ENCODE assay signal across 8 cellular contexts in the genomic region with DNA sequence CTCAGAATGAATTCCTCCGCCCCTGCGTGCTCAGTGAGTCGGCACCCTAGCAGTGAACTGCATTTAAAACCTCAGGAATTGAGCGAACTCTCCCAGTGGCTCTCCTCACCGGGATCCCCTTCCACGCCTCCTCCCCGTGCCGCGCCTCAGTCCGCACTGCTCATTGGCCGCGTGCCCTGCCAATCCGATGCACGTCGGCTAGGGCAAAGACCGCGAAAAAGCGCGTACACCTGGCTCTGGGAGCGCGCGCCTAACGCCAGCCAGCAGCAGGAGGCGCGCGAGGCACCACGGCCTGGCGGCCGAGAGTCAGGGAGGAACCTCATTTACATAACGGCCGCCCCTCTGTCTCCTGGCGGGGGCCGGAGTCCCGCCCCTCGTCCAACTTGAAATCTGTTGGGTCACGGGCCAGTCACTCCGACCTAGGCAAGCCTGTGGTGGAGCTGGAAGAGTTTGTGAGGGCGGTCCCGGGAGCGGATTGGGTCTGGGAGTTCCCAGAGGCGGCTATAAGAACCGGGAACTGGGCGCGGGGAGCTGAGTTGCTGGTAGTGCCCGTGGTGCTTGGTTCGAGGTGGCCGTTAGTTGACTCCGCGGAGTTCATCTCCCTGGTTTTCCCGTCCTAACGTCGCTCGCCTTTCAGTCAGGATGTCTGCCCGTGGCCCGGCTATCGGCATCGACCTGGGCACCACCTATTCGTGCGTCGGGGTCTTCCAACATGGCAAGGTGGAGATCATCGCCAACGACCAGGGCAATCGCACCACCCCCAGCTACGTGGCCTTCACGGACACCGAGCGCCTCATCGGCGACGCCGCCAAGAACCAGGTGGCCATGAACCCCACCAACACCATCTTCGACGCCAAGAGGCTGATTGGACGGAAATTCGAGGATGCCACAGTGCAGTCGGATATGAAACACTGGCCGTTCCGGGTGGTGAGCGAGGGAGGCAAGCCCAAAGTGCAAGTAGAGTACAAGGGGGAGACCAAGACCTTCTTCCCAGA. TPM values are rescaled to one million over a fixed set of nuclear protein-coding genes. Genes with fewer than 3 reads are reported as not detected.
A peak's percentile ranks its signal among the peaks of the same experiment; 100 is the strongest.
DNase-seq lines count a peak whose midpoint lies in the region; ATAC-seq and FAIRE-seq lines count a peak whose summit lies in the region.

A gene (plus strand): TSS at position 534 of the 995 bp plus-strand sequence. CDS start 109 bp downstream, at position 643.

- H3K9me3 ChIP-seq in neuronal stem cell (replicated peaks in 1 of 2; ENCODE audit: control insufficient read depth in 2 of 2, insufficient read depth in 1 of 2, low read depth in 1 of 2, low read length in 2 of 2) (peaks cover 17 to 22% of the 10 kb centered on the region in 2 donors), subcutaneous abdominal adipose tissue (ENCODE audit: control insufficient read depth in 5 of 5, low read length in 5 of 5) (peaks cover 0 to 8% (median 4%) of the 10 kb centered on the region in 5 donors)

- H3K4me1 ChIP-seq in neuronal stem cell (ENCODE audit: control insufficient read depth in 2 of 2, insufficient read depth in 1 of 2, low read depth in 1 of 2, low read length in 2 of 2) (peaks cover 0 to 1% of the 10 kb centered on the region in 2 donors), subcutaneous abdominal adipose tissue (ENCODE audit: control insufficient read depth in 5 of 5, insufficient read depth in 5 of 5, low read length in 5 of 5) (peaks cover 0 to 41% (median 28%) of the 10 kb centered on the region in 5 donors)

- H4K8ac ChIP-seq in neuronal stem cell (ENCODE audit: low read depth, low read length), result no peak within 1 kb of the TSS

- peak within 1 kb of the TSS; percentile 8 for H2BK12ac ChIP-seq in neuronal stem cell (ENCODE audit: low read length)

- H3K18ac ChIP-seq in neuronal stem cell (ENCODE audit: low read length), result peak within 1 kb of the TSS; percentile 72

- DNase-seq in DMS114 treated with DMSO at 0.1 percent for 48 hours (lab: John Stamatoyannopoulos, UW; ENCODE audit: unreplicated experiment) (peak; percentile 97), SHP77 treated with DMSO at 0.1 percent for 48 hours (lab: John Stamatoyannopoulos, UW) (peak; percentile 90), frontal cortex (ENCODE audit: low spot score in 2 of 2) (peak; percentile 95), neuronal stem cell (ENCODE audit: low spot score) (peak; percentile 96)
- DNase-seq in Jurkat, Clone E6-1 (ENCODE audit: low read depth, low spot score), result peak; percentile 90
- peak; percentile 96 for DNase-seq in activated naive CD4-positive, alpha-beta T cell treated with Interleukin-2 at 50 U/mL for 16 hours

- H3K79me1 ChIP-seq in neuronal stem cell (ENCODE audit: low read depth, low read length), result no peaks in the 10 kb centered on the region

- peak within 1 kb of the TSS; percentile 34 for H2AFZ ChIP-seq in neuronal stem cell (ENCODE audit: low read length)

- H3K14ac ChIP-seq in neuronal stem cell (ENCODE audit: low read length), result peak within 1 kb of the TSS; percentile 63

- peak; percentile 99 for FAIRE-seq in frontal cortex (lab: Jason Lieb, UNC)

- peaks cover 0 to 23% (median 11%) of the 10 kb centered on the region in 3 experiments for H3K27me3 ChIP-seq in neuronal stem cell (ENCODE audit: control insufficient read depth in 3 of 3, insufficient read depth in 3 of 3, low read depth in 1 of 3, low read length in 3 of 3)
- H3K27me3 ChIP-seq in subcutaneous abdominal adipose tissue (ENCODE audit: control insufficient read depth in 5 of 5, insufficient read depth in 4 of 5, low read length in 5 of 5), result peaks cover 0 to 18% (median 4%) of the 10 kb centered on the region in 5 donors

- H3K9ac ChIP-seq in neuronal stem cell (ENCODE audit: low read depth, low read length, poor library complexity), result peak within 1 kb of the TSS; percentile 18
- H3K9ac ChIP-seq in subcutaneous abdominal adipose tissue (ENCODE audit: low read length in 5 of 5), result peak within 1 kb of the TSS; percentile 26 to 79 (median 59)

- no peak within 1 kb of the TSS for H3K4ac ChIP-seq in neuronal stem cell (ENCODE audit: low read length)

- H3K36me3 ChIP-seq in neuronal stem cell (replicated peaks in 1 of 2; ENCODE audit: control insufficient read depth in 2 of 2, insufficient read depth in 2 of 2, low read length in 2 of 2) (no peaks in the 10 kb centered on the region), subcutaneous abdominal adipose tissue (ENCODE audit: control insufficient read depth in 5 of 5, insufficient read depth in 5 of 5, low read length in 5 of 5) (no peaks in the 10 kb centered on the region)

- peak within 1 kb of the TSS; percentile 75 for H3K23ac ChIP-seq in neuronal stem cell (ENCODE audit: low read depth, low read length, poor library complexity)

- no peak within 1 kb of the TSS for H2BK120ac ChIP-seq in neuronal stem cell (ENCODE audit: low read depth, low read length)

- ATAC-seq in GM21576 (IDR thresholded peaks at IDR 0.05; ENCODE audit: unreplicated experiment), result peak; percentile 92

- peak within 1 kb of the TSS; percentile 70 for H3K4me3 ChIP-seq in Jurkat, Clone E6-1 (ENCODE audit: low read length)
- H3K4me3 ChIP-seq in neuronal stem cell (ENCODE audit: low read length in 2 of 2) (peak within 1 kb of the TSS in 1 of 2 donors; percentile 72), subcutaneous abdominal adipose tissue (ENCODE audit: low read depth in 1 of 5, low read length in 5 of 5) (peak within 1 kb of the TSS; percentile 69 to 81 (median 78))

- peak within 1 kb of the TSS; percentile 57 for H3K4me2 ChIP-seq in neuronal stem cell (ENCODE audit: insufficient read depth, low read length, poor library complexity, severe bottlenecking)

- H3K27ac ChIP-seq in neuronal stem cell (replicated peaks; ENCODE audit: low read length), result peak within 1 kb of the TSS; percentile 78
- peak within 1 kb of the TSS; percentile 75 for H3K27ac ChIP-seq in subcutaneous abdominal adipose tissue (ENCODE audit: low read depth, low read length)

- WGBS in neuronal stem cell (ENCODE audit: extremely low coverage in 2 of 2, insufficient read length in 2 of 2, insufficient replicate concordance in 1 of 2), 2 donors, result no CpG with 5 or more reads among the region's 79 CpGs

- H2BK15ac ChIP-seq in neuronal stem cell (ENCODE audit: low read length), result peak within 1 kb of the TSS; percentile 77

- peak within 1 kb of the TSS; percentile 53 for H4K91ac ChIP-seq in neuronal stem cell (ENCODE audit: low read depth, low read length, poor library complexity)

- H2BK5ac ChIP-seq in neuronal stem cell (ENCODE audit: low read length), result no peak within 1 kb of the TSS

- H2AK5ac ChIP-seq in neuronal stem cell (ENCODE audit: low read depth, low read length), result peak within 1 kb of the TSS; percentile 58

RNA-seq across cellular contexts. Expression of the gene that starts here (rescaled TPM):
- 2.6 TPM for polyA plus RNA-seq in Jurkat, Clone E6-1 (2012; ENCODE audit: insufficient read depth, insufficient read length)
- total RNA-seq in frontal cortex, result 9.0 TPM
- polyA plus RNA-seq in neuronal stem cell (2013, experiment 1 of 2), result 3.5 TPM
- 3.5 TPM for polyA plus RNA-seq in neuronal stem cell (2013, experiment 2 of 2)
